24 cellular contexts compared by ENCODE assay signal in the genomic region with DNA sequence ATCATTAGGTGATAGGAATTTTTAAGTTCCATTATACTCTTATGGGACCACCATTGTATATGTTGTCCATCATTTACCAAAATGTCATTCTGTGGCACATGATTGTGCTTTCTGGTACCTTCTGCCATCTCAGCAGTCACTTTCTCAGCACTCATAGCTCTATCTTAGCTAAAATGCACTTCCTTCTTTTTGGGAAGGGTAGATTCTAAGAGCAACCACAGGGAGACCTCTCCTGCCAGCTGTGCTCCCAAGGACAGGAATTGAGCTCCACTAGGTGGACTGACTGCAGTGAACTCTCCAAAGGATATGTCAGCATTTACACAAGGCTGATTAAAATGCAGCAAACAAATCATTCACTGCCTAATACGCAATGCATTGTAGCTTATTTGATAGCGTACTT.
"Had no signal": no experiment of that assay in that cellular context is flagged by ENCODE, and none has a peak within 500 bp of the region (broad histone marks: within the 10 kb centered on the region; RNA-seq: fewer than 3 reads in every experiment).

No MANE protein-coding gene starts in this region.

- H3K4me2 ChIP-seq: smooth muscle cell had no signal

- DNase-seq: hippocampal formation; islet precursor cell; left ventricle myocardium inferior; midbrain; mucosa of descending colon; naive thymus-derived CD4-positive, alpha-beta T cell; ovary; right lobe of liver; stimulated activated CD4-positive, alpha-beta T cell treated with anti-CD3 and anti-CD28 coated beads, Interleukin-1b, Interleukin-23, amount 100 ng/mL, for 48 hours; stimulated activated CD4-positive, alpha-beta T cell treated with anti-CD3 and anti-CD28 coated beads, Interleukin-2, amount 100 ng/mL, for 48 hours; stimulated activated CD4-positive, alpha-beta T cell treated with anti-CD3 and anti-CD28 coated beads, Interleukin-4, amount 100 ng/mL, for 4 hours; stimulated activated CD8-positive, alpha-beta memory T cell treated with anti-CD3 and anti-CD28 coated beads, Interleukin-4, amount 100 ng/mL, for 48 hours; stimulated activated naive CD4-positive, alpha-beta T cell treated with Interleukin-2 at 50 U/mL for 16 hours; stimulated activated naive CD8-positive, alpha-beta T cell treated with anti-CD3 and anti-CD28 coated beads, Interleukin-15, amount 100 ng/mL, for 72 hours; substantia nigra; uterus had no signal

- H3K4me1 Mint-ChIP-seq: naive thymus-derived CD4-positive, alpha-beta T cell; stimulated activated memory B cell treated with anti-CD40 and anti-IgM and Interleukin-4, amounts not matched to agents 10 μg/mL and 1 μg/mL and 100 μg/mL, for 72 hours; stimulated activated naive CD8-positive, alpha-beta T cell treated with anti-CD3 and anti-CD28 coated beads, Interleukin-15, amount 100 ng/mL, for 72 hours had no signal

- H3K27ac ChIP-seq: left ventricle myocardium inferior, ovary, right atrium auricular region, right lobe of liver, tibial nerve, uterus had no signal

- H3K36me3 ChIP-seq: left ventricle myocardium inferior, ovary, right atrium auricular region, right lobe of liver, tibial nerve, uterus had no signal

- H3K9me3 Mint-ChIP-seq: stimulated activated memory B cell treated with anti-CD40 and anti-IgM and Interleukin-4, amounts not matched to agents 10 μg/mL and 1 μg/mL and 100 μg/mL, for 72 hours; stimulated activated naive CD8-positive, alpha-beta T cell treated with anti-CD3 and anti-CD28 coated beads, Interleukin-15, amount 100 ng/mL, for 72 hours; type B pancreatic cell had no signal

- H3K27me3 Mint-ChIP-seq: stimulated activated naive CD8-positive, alpha-beta T cell treated with anti-CD3 and anti-CD28 coated beads, Interleukin-15, amount 100 ng/mL, for 72 hours had no signal

- H3K27ac Mint-ChIP-seq: naive thymus-derived CD4-positive, alpha-beta T cell; natural killer cell treated with Interleukin-12 subunit alpha and Interleukin-12 subunit beta and Interleukin-15 and Interleukin-18, amount 100 ng/mL, for 72 hours; progenitor cell of endocrine pancreas; stimulated activated memory B cell treated with anti-CD40 and anti-IgM and Interleukin-4, amounts not matched to agents 10 μg/mL and 1 μg/mL and 100 μg/mL, for 72 hours; stimulated activated naive CD8-positive, alpha-beta T cell treated with anti-CD3 and anti-CD28 coated beads, Interleukin-15, amount 100 ng/mL, for 72 hours; type B pancreatic cell had no signal

- H3K27me3 ChIP-seq: ovary, right atrium auricular region, right lobe of liver, tibial nerve, uterus had no signal

- H3K4me3 ChIP-seq: left ventricle myocardium inferior, lung, mucosa of descending colon, ovary, right atrium auricular region, right lobe of liver, smooth muscle cell, tibial nerve, uterus had no signal

- H3K9me3 ChIP-seq: left ventricle myocardium inferior, mucosa of descending colon, ovary, right atrium auricular region, right lobe of liver, tibial nerve, uterus had no signal

- H3K4me3 Mint-ChIP-seq: naive thymus-derived CD4-positive, alpha-beta T cell; natural killer cell treated with Interleukin-12 subunit alpha and Interleukin-12 subunit beta and Interleukin-15 and Interleukin-18, amount 100 ng/mL, for 72 hours; stimulated activated memory B cell treated with anti-CD40 and anti-IgM and Interleukin-4, amounts not matched to agents 10 μg/mL and 1 μg/mL and 100 μg/mL, for 72 hours; stimulated activated naive CD8-positive, alpha-beta T cell treated with anti-CD3 and anti-CD28 coated beads, Interleukin-15, amount 100 ng/mL, for 72 hours; type B pancreatic cell had no signal

- ATAC-seq: mucosa of descending colon; naive thymus-derived CD4-positive, alpha-beta T cell; natural killer cell treated with Interleukin-12 subunit alpha and Interleukin-12 subunit beta and Interleukin-15 and Interleukin-18, amount 100 ng/mL, for 72 hours; right lobe of liver; stimulated activated memory B cell treated with anti-CD40 and anti-IgM and Interleukin-4, amounts not matched to agents 10 μg/mL and 1 μg/mL and 100 μg/mL, for 72 hours; stimulated activated naive CD8-positive, alpha-beta T cell treated with anti-CD3 and anti-CD28 coated beads, Interleukin-15, amount 100 ng/mL, for 72 hours had no signal

- H3K36me3 Mint-ChIP-seq: naive thymus-derived CD4-positive, alpha-beta T cell; natural killer cell treated with Interleukin-12 subunit alpha and Interleukin-12 subunit beta and Interleukin-15 and Interleukin-18, amount 100 ng/mL, for 72 hours; stimulated activated memory B cell treated with anti-CD40 and anti-IgM and Interleukin-4, amounts not matched to agents 10 μg/mL and 1 μg/mL and 100 μg/mL, for 72 hours; type B pancreatic cell had no signal

- H3K4me1 ChIP-seq: left ventricle myocardium inferior, right atrium auricular region, right lobe of liver, tibial nerve, uterus had no signal
